Comparison of ENCODE assay signal across 22 cellular contexts in the genomic region with DNA sequence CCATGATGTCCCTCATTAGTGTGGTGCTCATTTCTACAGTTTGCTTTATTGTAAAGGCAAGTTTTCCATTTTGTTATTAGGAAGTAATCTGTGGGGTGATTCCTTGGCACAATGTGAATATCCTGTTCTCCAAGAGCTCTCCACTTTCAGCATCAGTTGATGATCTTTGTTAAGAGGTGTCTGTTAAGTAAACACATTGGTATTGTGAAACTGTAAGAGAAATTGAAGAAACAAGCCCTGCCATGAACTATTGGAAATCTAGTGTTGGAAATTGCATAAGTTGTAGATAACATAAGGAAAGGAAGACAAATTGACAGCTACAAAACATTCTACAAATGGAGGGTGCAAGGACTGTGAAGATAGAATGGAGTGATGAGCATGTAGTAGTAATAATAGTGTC. TPM values are rescaled to one million over a fixed set of nuclear protein-coding genes. Genes with fewer than 3 reads are reported as not detected.
DNase-seq lines count a peak whose midpoint lies in the region; ATAC-seq, FAIRE-seq and TF ChIP-seq lines count a peak whose summit lies in the region.
"Had no signal": no experiment of that assay in that cellular context is flagged by ENCODE, and none has a peak within 500 bp of the region (broad histone marks: within the 10 kb centered on the region; RNA-seq: fewer than 3 reads in every experiment).

No MANE protein-coding gene starts in this region.

- in situ Hi-C loops in HepG2 (cut with HindIII; ENCODE audit: extremely low pct_ligation_motif_present, low pct_unique_long_range_greater_than_20kb) = loop anchor here (25.0 kb wide), 1 partner anchor 576 kb away; no protein-coding TSS in a partner anchor

- H3K79me2 ChIP-seq in HepG2 (ENCODE audit: insufficient read depth, low read length) = no peaks in the 10 kb centered on the region

- H3K9ac ChIP-seq in HepG2 (ENCODE audit: insufficient read depth, low read depth, low read length) = no peak overlapping the region
- H3K9ac ChIP-seq: GM23248, KMS-11 had no signal

- no peak overlapping the region for H3K4me3 Mint-ChIP-seq in HFFc6
- H3K4me3 Mint-ChIP-seq in central memory CD8-positive, alpha-beta T cell = no peak overlapping the region
- no peak overlapping the region for H3K4me3 Mint-ChIP-seq in stimulated activated effector memory CD8-positive, alpha-beta T cell treated with anti-CD3 and anti-CD28 coated beads, Interleukin-12 subunit alpha, Interleukin-12 subunit beta, amount 100 ng/mL, for 72 hours

- no peaks in the 10 kb centered on the region for H3K9me3 ChIP-seq in HepG2 (ENCODE audit: low read length)
- H3K9me3 ChIP-seq: SJSA1 had no signal

- TF ChIP-seq EP300 in HepG2 (IDR thresholded peaks at IDR 0.05; ENCODE audit: low read depth in 2 of 2, low read length in 2 of 2) (no peak), HepG2 (CRISPR knock-in tag; IDR thresholded peaks at IDR 0.05; ENCODE audit: borderline replicate concordance) (no peak)

- no peak for FAIRE-seq in HepG2 (lab: Jason Lieb, UNC)
- FAIRE-seq: GM18507 had no signal

- intact Hi-C loops in HepG2 (cut with micrococcal nuclease; ENCODE audit: unreplicated experiment) = no loop called here

- H3K4me2 ChIP-seq in HepG2 (ENCODE audit: low read depth, low read length) = no peak overlapping the region
- H3K4me2 ChIP-seq: KMS-11 had no signal

- H4K20me1 ChIP-seq in HepG2 (ENCODE audit: insufficient read depth, low read length) = no peaks in the 10 kb centered on the region

- POLR2A ChIA-PET in HepG2 (lab: Yijun Ruan, JAX) = interaction anchor here (0.7 to 1.1 kb wide), 2 partner anchors 17 to 25 kb away, joined by 3 to 5 read pairs; a partner anchor contains a TSS

- H3K9me3 Mint-ChIP-seq in HFFc6 = no peaks in the 10 kb centered on the region
- no peaks in the 10 kb centered on the region for H3K9me3 Mint-ChIP-seq in central memory CD8-positive, alpha-beta T cell
- H3K9me3 Mint-ChIP-seq in stimulated activated effector memory CD8-positive, alpha-beta T cell treated with anti-CD3 and anti-CD28 coated beads, Interleukin-12 subunit alpha, Interleukin-12 subunit beta, amount 100 ng/mL, for 72 hours = no peaks in the 10 kb centered on the region

- H3K27me3 ChIP-seq in HepG2 (ENCODE audit: control insufficient read depth in 1 of 2, insufficient read depth in 2 of 2, low read length in 2 of 2) = no peaks in the 10 kb centered on the region; a peak in 1 of 5 replicates
- H3K27me3 ChIP-seq: SJSA1 had no signal

- no peak overlapping the region for H3K4me3 ChIP-seq in HepG2 (replicated peaks in 1 of 3; ENCODE audit: insufficient read depth in 1 of 3, low read depth in 2 of 3, low read length in 3 of 3)
- H3K4me3 ChIP-seq: GM23248, SJSA1 had no signal

- no peak overlapping the region for H2AFZ ChIP-seq in HepG2 (ENCODE audit: low read length)
- H2AFZ ChIP-seq: GM23248 had no signal

- H3K27ac Mint-ChIP-seq in HFFc6 = peak overlapping the region; percentile 21; the same call in 1 of the 2 replicates
- peak overlapping the region; percentile 5 for H3K27ac Mint-ChIP-seq in central memory CD8-positive, alpha-beta T cell (ENCODE audit: low read depth)
- peak overlapping the region; percentile 15 for H3K27ac Mint-ChIP-seq in stimulated activated effector memory CD8-positive, alpha-beta T cell treated with anti-CD3 and anti-CD28 coated beads, Interleukin-12 subunit alpha, Interleukin-12 subunit beta, amount 100 ng/mL, for 72 hours

- peaks cover 7 to 13% of the 10 kb centered on the region in 2 experiments for H3K36me3 ChIP-seq in HepG2 (replicated peaks in 1 of 2; ENCODE audit: control insufficient read depth in 1 of 2, insufficient read depth in 2 of 2, low read length in 2 of 2)

- DNase-seq in HFFc6 = no peak
- no peak for DNase-seq in central memory CD8-positive, alpha-beta T cell (ENCODE audit: low spot score in 2 of 2)
- DNase-seq in HepG2 (ENCODE audit: low spot score) = peak; percentile 5
- DNase-seq in stimulated activated effector memory CD8-positive, alpha-beta T cell treated with anti-CD3 and anti-CD28 coated beads, Interleukin-12 subunit alpha, Interleukin-12 subunit beta, amount 100 ng/mL, for 72 hours (ENCODE audit: low spot score in 2 of 2) = no peak
- no peak for DNase-seq in cerebellar cortex (ENCODE audit: low spot score)
- no peak for DNase-seq in hippocampal formation (lab: John Stamatoyannopoulos, UW)
- DNase-seq in medulla oblongata (ENCODE audit: extremely low spot score) = no peak
- DNase-seq: DMS153, DND-41, GM23248, H7, MM.1S, NCI-H2029 treated with DMSO at 0.1 percent for 48 hours, NCI-H446 treated with DMSO at 0.1 percent for 48 hours, NCI-H526, NCI-H82, Right ventricle myocardium superior, RPMI8226 had no signal

- peaks cover 21% of the 10 kb centered on the region; the same call in 1 of the 2 replicates for H3K36me3 Mint-ChIP-seq in HFFc6 (ENCODE audit: low read depth)
- peaks cover 59% of the 10 kb centered on the region for H3K36me3 Mint-ChIP-seq in central memory CD8-positive, alpha-beta T cell (ENCODE audit: insufficient read depth)
- H3K36me3 Mint-ChIP-seq in stimulated activated effector memory CD8-positive, alpha-beta T cell treated with anti-CD3 and anti-CD28 coated beads, Interleukin-12 subunit alpha, Interleukin-12 subunit beta, amount 100 ng/mL, for 72 hours = peaks cover 98% of the 10 kb centered on the region

- peaks cover 18% of the 10 kb centered on the region for H3K4me1 ChIP-seq in HepG2 (ENCODE audit: insufficient read depth, low read length)
- H3K4me1 ChIP-seq: SJSA1 had no signal

- H3K27ac ChIP-seq in HepG2 (ENCODE audit: extremely low read length, insufficient read depth, low read length) = no peak overlapping the region
- H3K27ac ChIP-seq: GM23248, KMS-11, SJSA1 had no signal

- no peak for TF ChIP-seq CTCF in HFFc6 (IDR thresholded peaks at IDR 0.05)
- no peak for TF ChIP-seq CTCF in HepG2 (CRISPR knock-in tag; IDR thresholded peaks at IDR 0.05)

- no peak for ATAC-seq in central memory CD8-positive, alpha-beta T cell (replicated peaks; ENCODE audit: extremely low read depth, poor library complexity, severe bottlenecking)
- no peak; the same call in 2 of the 3 replicates for ATAC-seq in HepG2
- ATAC-seq in stimulated activated effector memory CD8-positive, alpha-beta T cell treated with anti-CD3 and anti-CD28 coated beads, Interleukin-12 subunit alpha, Interleukin-12 subunit beta, amount 100 ng/mL, for 72 hours = no peak

- no peaks in the 10 kb centered on the region for H3K4me1 Mint-ChIP-seq in HFFc6 (ENCODE audit: low read depth)
- H3K4me1 Mint-ChIP-seq in central memory CD8-positive, alpha-beta T cell = peaks cover 11% of the 10 kb centered on the region
- H3K4me1 Mint-ChIP-seq in stimulated activated effector memory CD8-positive, alpha-beta T cell treated with anti-CD3 and anti-CD28 coated beads, Interleukin-12 subunit alpha, Interleukin-12 subunit beta, amount 100 ng/mL, for 72 hours = no peaks in the 10 kb centered on the region

- CTCF ChIA-PET in HepG2 (lab: Yijun Ruan, JAX; ENCODE audit: low intra/inter-chr PET ratio, low total read pairs) = no interaction called here

- BruUV-seq in HepG2 (replicated peaks; lab: Mats Ljungman, UMichigan) = no TSS peak

- no peak for TF ChIP-seq RAD21 in HepG2 (CRISPR knock-in tag; IDR thresholded peaks at IDR 0.05)

- H3K27me3 Mint-ChIP-seq in HFFc6 (ENCODE audit: insufficient read depth) = no peaks in the 10 kb centered on the region; the same call in 1 of the 2 replicates
- H3K27me3 Mint-ChIP-seq in central memory CD8-positive, alpha-beta T cell = no peaks in the 10 kb centered on the region

- TF ChIP-seq POLR2A in HepG2 (IDR thresholded peaks at IDR 0.05; ENCODE audit: insufficient read depth in 1 of 2, low read depth in 2 of 2, low read length in 2 of 2) = no peak

RNA-seq across cellular contexts. Expression of a gene that starts 17.2 kb away (rescaled TPM):
- 10 to 100 TPM; 56.0 to 65.5 (median 63.0) TPM for total RNA-seq in HFFc6 (2021; fragmentation: NEBNext Ultra II Directional; extraction: Animal tissue kit (Norgen Biotek cat#: 25700))
- total RNA-seq in HepG2 (2016; rRNA removed; fragmentation: Illumina TruSeq; extraction: Trizol) = 28.1 and 42.4 TPM in 2 replicates
- 7.6 TPM in 2 replicates for total RNA-seq in HepG2 (2016; cell fraction: cytosol; rRNA removed; fragmentation: Illumina TruSeq; extraction: Trizol; ENCODE audit: low read depth)
- 29.9 and 40.7 TPM in 2 replicates for total RNA-seq in HepG2 (2016; cell fraction: insoluble cytoplasmic fraction; rRNA removed; fragmentation: Illumina TruSeq; extraction: Trizol)
- 23.1 and 23.3 TPM in 2 replicates for total RNA-seq in HepG2 (2016; cell fraction: membrane; rRNA removed; fragmentation: Illumina TruSeq; extraction: Trizol)
- total RNA-seq in HepG2 (2016; cell fraction: nucleus; rRNA removed; fragmentation: Illumina TruSeq; extraction: Trizol) = 16.1 and 19.9 TPM in 2 replicates
- polyA plus RNA-seq in HepG2 (2011; rRNA removed) = 11.0 and 11.3 TPM in 2 replicates
- polyA plus RNA-seq in HepG2 (2011; cell fraction: cytosol; rRNA removed) = 6.2 and 9.3 TPM in 2 replicates
- 5.6 and 8.1 TPM in 2 replicates for polyA plus RNA-seq in HepG2 (2011; cell fraction: nucleus; rRNA removed)
- polyA plus RNA-seq in HepG2 (2012) = 13.0 and 15.4 TPM in 2 replicates
- 5.0 and 7.5 TPM in 2 replicates for polyA plus RNA-seq in HepG2 (2016; cell fraction: cytosol; fragmentation: Illumina TruSeq; extraction: Trizol; ENCODE audit: low read depth)
- polyA plus RNA-seq in HepG2 (2016; cell fraction: insoluble cytoplasmic fraction; fragmentation: Illumina TruSeq; extraction: Trizol; ENCODE audit: low read depth) = 23.5 and 26.8 TPM in 2 replicates
- polyA plus RNA-seq in HepG2 (2016; cell fraction: membrane; fragmentation: Illumina TruSeq; extraction: Trizol; ENCODE audit: low read depth) = 11.6 and 11.8 TPM in 2 replicates
- polyA plus RNA-seq in HepG2 (2016; cell fraction: nucleus; fragmentation: Illumina TruSeq; extraction: Trizol; ENCODE audit: insufficient read depth, low read depth) = 9.6 and 13.2 TPM in 2 replicates
- polyA minus RNA-seq in HepG2 (2011; rRNA and poly(A)+ RNA removed; ENCODE audit: low replicate concordance) = 16.9 and 18.8 TPM in 2 replicates
- 8.3 and 10.7 TPM in 2 replicates for polyA minus RNA-seq in HepG2 (2011; cell fraction: cytosol; rRNA and poly(A)+ RNA removed)
- 10.7 and 13.6 TPM in 2 replicates for polyA minus RNA-seq in HepG2 (2011; cell fraction: nucleus; rRNA and poly(A)+ RNA removed)

RNA-seq across cellular contexts. Expression of a gene that starts 26.8 kb away (rescaled TPM):
- total RNA-seq in HFFc6 (2021; fragmentation: NEBNext Ultra II Directional; extraction: Animal tissue kit (Norgen Biotek cat#: 25700)) = 10 to 100 TPM; 25.1 to 32.6 (median 30.0) TPM
- total RNA-seq in HepG2 (2016; rRNA removed; fragmentation: Illumina TruSeq; extraction: Trizol) = 54.1 and 74.9 TPM in 2 replicates
- total RNA-seq in HepG2 (2016; cell fraction: cytosol; rRNA removed; fragmentation: Illumina TruSeq; extraction: Trizol; ENCODE audit: low read depth) = 12.0 TPM in 2 replicates
- total RNA-seq in HepG2 (2016; cell fraction: insoluble cytoplasmic fraction; rRNA removed; fragmentation: Illumina TruSeq; extraction: Trizol) = 54.7 and 81.4 TPM in 2 replicates
- total RNA-seq in HepG2 (2016; cell fraction: membrane; rRNA removed; fragmentation: Illumina TruSeq; extraction: Trizol) = 35.9 and 36.6 TPM in 2 replicates
- total RNA-seq in HepG2 (2016; cell fraction: nucleus; rRNA removed; fragmentation: Illumina TruSeq; extraction: Trizol) = 23.2 and 24.6 TPM in 2 replicates
- 6.0 and 6.1 TPM in 2 replicates for polyA plus RNA-seq in HepG2 (2011; rRNA removed)
- polyA plus RNA-seq in HepG2 (2011; cell fraction: cytosol; rRNA removed) = 9.3 and 10.6 TPM in 2 replicates
- polyA plus RNA-seq in HepG2 (2011; cell fraction: nucleus; rRNA removed) = 10.6 and 11.6 TPM in 2 replicates
- polyA plus RNA-seq in HepG2 (2012) = 23.3 and 24.2 TPM in 2 replicates
- 11.3 and 13.9 TPM in 2 replicates for polyA plus RNA-seq in HepG2 (2016; cell fraction: cytosol; fragmentation: Illumina TruSeq; extraction: Trizol; ENCODE audit: low read depth)
- polyA plus RNA-seq in HepG2 (2016; cell fraction: insoluble cytoplasmic fraction; fragmentation: Illumina TruSeq; extraction: Trizol; ENCODE audit: low read depth) = 76.4 and 81.8 TPM in 2 replicates
- polyA plus RNA-seq in HepG2 (2016; cell fraction: membrane; fragmentation: Illumina TruSeq; extraction: Trizol; ENCODE audit: low read depth) = 25.0 and 27.1 TPM in 2 replicates
- polyA plus RNA-seq in HepG2 (2016; cell fraction: nucleus; fragmentation: Illumina TruSeq; extraction: Trizol; ENCODE audit: insufficient read depth, low read depth) = 37.8 and 39.9 TPM in 2 replicates
- 8.0 and 21.3 TPM in 2 replicates for polyA minus RNA-seq in HepG2 (2011; rRNA and poly(A)+ RNA removed; ENCODE audit: low replicate concordance)
- 8.3 and 13.9 TPM in 2 replicates for polyA minus RNA-seq in HepG2 (2011; cell fraction: cytosol; rRNA and poly(A)+ RNA removed)
- polyA minus RNA-seq in HepG2 (2011; cell fraction: nucleus; rRNA and poly(A)+ RNA removed) = 9.8 and 11.8 TPM in 2 replicates

RNA-seq across cellular contexts. Expression of a gene that starts 28.1 kb away (rescaled TPM):
- under 1 TPM in 4 of 6 experiments, not detected in 2; 0.02 to 0.71 (median 0.08) TPM for total RNA-seq in HFFc6 (2021; fragmentation: NEBNext Ultra II Directional; extraction: Animal tissue kit (Norgen Biotek cat#: 25700))
- total RNA-seq in HepG2 (2016; rRNA removed; fragmentation: Illumina TruSeq; extraction: Trizol) = not detected in 2 replicates
- not detected in 2 replicates for total RNA-seq in HepG2 (2016; cell fraction: cytosol; rRNA removed; fragmentation: Illumina TruSeq; extraction: Trizol; ENCODE audit: low read depth)
- not detected in 2 replicates for total RNA-seq in HepG2 (2016; cell fraction: insoluble cytoplasmic fraction; rRNA removed; fragmentation: Illumina TruSeq; extraction: Trizol)
- not detected in 2 replicates for total RNA-seq in HepG2 (2016; cell fraction: membrane; rRNA removed; fragmentation: Illumina TruSeq; extraction: Trizol)
- total RNA-seq in HepG2 (2016; cell fraction: nucleus; rRNA removed; fragmentation: Illumina TruSeq; extraction: Trizol) = not detected in 2 replicates
- not detected in 2 replicates for polyA plus RNA-seq in HepG2 (2011; rRNA removed)
- not detected in 2 replicates for polyA plus RNA-seq in HepG2 (2011; cell fraction: cytosol; rRNA removed)
- not detected in 2 replicates for polyA plus RNA-seq in HepG2 (2011; cell fraction: nucleus; rRNA removed)
- polyA plus RNA-seq in HepG2 (2012) = 0.13 and 0.25 TPM in 2 replicates
- polyA plus RNA-seq in HepG2 (2016; cell fraction: cytosol; fragmentation: Illumina TruSeq; extraction: Trizol; ENCODE audit: low read depth) = not detected in 2 replicates
- polyA plus RNA-seq in HepG2 (2016; cell fraction: insoluble cytoplasmic fraction; fragmentation: Illumina TruSeq; extraction: Trizol; ENCODE audit: low read depth) = not detected in 2 replicates
- polyA plus RNA-seq in HepG2 (2016; cell fraction: membrane; fragmentation: Illumina TruSeq; extraction: Trizol; ENCODE audit: low read depth) = not detected in 2 replicates
- polyA plus RNA-seq in HepG2 (2016; cell fraction: nucleus; fragmentation: Illumina TruSeq; extraction: Trizol; ENCODE audit: insufficient read depth, low read depth) = not detected in 2 replicates
- 0.33 TPM in 1 of 2 replicates, not detected in the other for polyA minus RNA-seq in HepG2 (2011; rRNA and poly(A)+ RNA removed; ENCODE audit: low replicate concordance)
- not detected in 2 replicates for polyA minus RNA-seq in HepG2 (2011; cell fraction: cytosol; rRNA and poly(A)+ RNA removed)
- not detected in 2 replicates for polyA minus RNA-seq in HepG2 (2011; cell fraction: nucleus; rRNA and poly(A)+ RNA removed)
- total RNA-seq: A172, GM23248, SJSA1 had no signal
